ENCODE assay signal across 2 cellular contexts in the genomic region with DNA sequence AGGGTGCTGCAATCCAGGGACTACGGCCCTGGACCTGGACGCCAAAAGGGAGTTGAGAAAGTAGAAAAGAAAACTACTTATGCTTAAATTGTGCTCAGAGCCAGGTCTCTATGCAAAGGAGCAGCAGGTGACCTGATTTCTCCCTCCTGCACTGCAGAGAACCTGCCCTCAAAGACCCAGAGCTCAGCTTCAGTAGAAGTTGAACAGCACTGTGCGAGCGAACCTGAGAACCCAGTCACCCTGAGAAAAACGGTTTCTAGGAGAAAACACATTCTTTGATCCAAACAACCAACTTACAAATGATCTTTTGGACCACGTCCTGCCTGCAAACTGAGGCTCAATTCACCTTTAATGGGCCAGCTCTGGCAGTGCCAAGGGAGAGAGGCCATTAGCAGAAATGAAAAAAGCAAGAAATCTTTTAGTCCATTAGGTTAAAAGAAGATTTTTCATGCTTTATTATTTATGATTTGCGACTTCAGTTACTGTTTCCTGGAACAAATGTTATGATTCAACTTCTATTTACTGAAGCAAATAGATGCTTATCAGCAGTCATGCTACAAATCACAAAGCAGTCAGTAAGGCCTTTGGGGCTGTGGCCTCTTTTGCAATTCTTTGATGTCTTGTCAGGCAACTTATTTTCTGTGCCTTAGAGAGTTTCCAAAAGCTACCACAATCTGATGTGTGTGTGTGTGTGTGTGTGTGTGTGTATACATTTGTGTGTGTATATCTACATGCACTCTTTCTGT.
TF ChIP-seq lines count a peak whose summit lies in the region.

No MANE protein-coding gene starts in this region.

TF ChIP-seq in SK-N-SH, 30 proteins besides CTCF, POLR2A, EP300 and RAD21 (continued from another document):
- peak; percentile 69; the same call in 1 of the 2 replicates for TF ChIP-seq FOXM1 (IDR thresholded peaks at IDR 0.05; ENCODE audit: low read depth)
- TF ChIP-seq FOXJ3 (CRISPR knock-in tag; IDR thresholded peaks at IDR 0.05): no peak
- no peak for TF ChIP-seq SMC3 (IDR thresholded peaks at IDR 0.05; ENCODE audit: low read depth, low read length)
- peak; percentile 50; the same call in 1 of the 2 replicates for TF ChIP-seq NFIC (IDR thresholded peaks at IDR 0.05; ENCODE audit: borderline replicate concordance)
- TF ChIP-seq YY1 (IDR thresholded peaks at IDR 0.05; ENCODE audit: low read depth): no peak
- peak; percentile 66; the same call in 1 of the 2 replicates for TF ChIP-seq JUND (IDR thresholded peaks at IDR 0.05)
- 0 out of 2 replicates have a peak, but pooled peaks have one; percentile 27 for TF ChIP-seq FOSL2 (IDR thresholded peaks at IDR 0.05; ENCODE audit: borderline replicate concordance, low read depth)
- TF ChIP-seq USF1 (IDR thresholded peaks at IDR 0.05; ENCODE audit: borderline replicate concordance, low read depth): no peak
- TF ChIP-seq TCF12 (IDR thresholded peaks at IDR 0.05): peak; percentile 78
- peak; percentile 58 for TF ChIP-seq GATA2 (CRISPR knock-in tag; IDR thresholded peaks at IDR 0.05)
- no peak for TF ChIP-seq ZBTB33 (IDR thresholded peaks at IDR 0.05; ENCODE audit: borderline replicate concordance, low read depth)
- TF ChIP-seq TAF1 (IDR thresholded peaks at IDR 0.05; ENCODE audit: borderline replicate concordance, low read depth, low read length): no peak
- TF ChIP-seq, protein P1, sequence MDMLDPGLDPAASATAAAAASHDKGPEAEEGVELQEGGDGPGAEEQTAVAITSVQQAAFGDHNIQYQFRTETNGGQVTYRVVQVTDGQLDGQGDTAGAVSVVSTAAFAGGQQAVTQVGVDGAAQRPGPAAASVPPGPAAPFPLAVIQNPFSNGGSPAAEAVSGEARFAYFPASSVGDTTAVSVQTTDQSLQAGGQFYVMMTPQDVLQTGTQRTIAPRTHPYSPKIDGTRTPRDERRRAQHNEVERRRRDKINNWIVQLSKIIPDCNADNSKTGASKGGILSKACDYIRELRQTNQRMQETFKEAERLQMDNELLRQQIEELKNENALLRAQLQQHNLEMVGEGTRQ (IDR thresholded peaks at IDR 0.05; ENCODE audit: borderline replicate concordance, low read depth, low read length): no peak
- TF ChIP-seq RCOR1 (IDR thresholded peaks at IDR 0.05; ENCODE audit: low read length): no peak
- peak; percentile 61; the same call in 1 of the 2 replicates for TF ChIP-seq POLR2AphosphoS5 (IDR thresholded peaks at IDR 0.05; ENCODE audit: low read depth, low read length)
- no peak for TF ChIP-seq EZH2phosphoT487 (IDR thresholded peaks at IDR 0.05; ENCODE audit: borderline replicate concordance, low read depth)
- TF ChIP-seq MEF2A (IDR thresholded peaks at IDR 0.05; ENCODE audit: borderline replicate concordance, low read depth): peak; percentile 61; the same call in 1 of the 2 replicates
- no peak for TF ChIP-seq TEAD4 (IDR thresholded peaks at IDR 0.05; ENCODE audit: borderline replicate concordance, insufficient read depth)
- TF ChIP-seq RXRA (IDR thresholded peaks at IDR 0.05; ENCODE audit: borderline replicate concordance, low read depth): no peak
- TF ChIP-seq, protein P2, sequence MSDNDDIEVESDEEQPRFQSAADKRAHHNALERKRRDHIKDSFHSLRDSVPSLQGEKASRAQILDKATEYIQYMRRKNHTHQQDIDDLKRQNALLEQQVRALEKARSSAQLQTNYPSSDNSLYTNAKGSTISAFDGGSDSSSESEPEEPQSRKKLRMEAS (IDR thresholded peaks at IDR 0.05; ENCODE audit: low read depth): no peak
- no peak for TF ChIP-seq GABPA (IDR thresholded peaks at IDR 0.05; ENCODE audit: low read depth)
- TF ChIP-seq PBX3 (IDR thresholded peaks at IDR 0.05): peak; percentile 91

TF ChIP-seq in GM12878, 131 proteins besides CTCF, POLR2A, EP300 and RAD21 (continued from another document and continues in another):
- TF ChIP-seq BCLAF1 (IDR thresholded peaks at IDR 0.05): no peak
- TF ChIP-seq SKIL (IDR thresholded peaks at IDR 0.05; ENCODE audit: low read depth, poor library complexity, severe bottlenecking): no peak
- TF ChIP-seq CBX5 (IDR thresholded peaks at IDR 0.05; ENCODE audit: low read depth): no peak; the same call in 1 of the 2 replicates
- TF ChIP-seq ASH2L (IDR thresholded peaks at IDR 0.05; ENCODE audit: borderline replicate concordance, low read depth): no peak
- no peak for TF ChIP-seq BHLHE40 (IDR thresholded peaks at IDR 0.05; ENCODE audit: borderline replicate concordance in 1 of 2, low read depth in 2 of 2, low read length in 1 of 2)
- no peak for TF ChIP-seq MYB (IDR thresholded peaks at IDR 0.05; ENCODE audit: borderline replicate concordance, low read depth, low read length)
- TF ChIP-seq SMAD1 (IDR thresholded peaks at IDR 0.05; ENCODE audit: low read depth, partially characterized antibody): no peak
- TF ChIP-seq ZZZ3 (IDR thresholded peaks at IDR 0.05; ENCODE audit: control insufficient read depth, insufficient read length, low read depth): no peak
- TF ChIP-seq, protein P3, sequence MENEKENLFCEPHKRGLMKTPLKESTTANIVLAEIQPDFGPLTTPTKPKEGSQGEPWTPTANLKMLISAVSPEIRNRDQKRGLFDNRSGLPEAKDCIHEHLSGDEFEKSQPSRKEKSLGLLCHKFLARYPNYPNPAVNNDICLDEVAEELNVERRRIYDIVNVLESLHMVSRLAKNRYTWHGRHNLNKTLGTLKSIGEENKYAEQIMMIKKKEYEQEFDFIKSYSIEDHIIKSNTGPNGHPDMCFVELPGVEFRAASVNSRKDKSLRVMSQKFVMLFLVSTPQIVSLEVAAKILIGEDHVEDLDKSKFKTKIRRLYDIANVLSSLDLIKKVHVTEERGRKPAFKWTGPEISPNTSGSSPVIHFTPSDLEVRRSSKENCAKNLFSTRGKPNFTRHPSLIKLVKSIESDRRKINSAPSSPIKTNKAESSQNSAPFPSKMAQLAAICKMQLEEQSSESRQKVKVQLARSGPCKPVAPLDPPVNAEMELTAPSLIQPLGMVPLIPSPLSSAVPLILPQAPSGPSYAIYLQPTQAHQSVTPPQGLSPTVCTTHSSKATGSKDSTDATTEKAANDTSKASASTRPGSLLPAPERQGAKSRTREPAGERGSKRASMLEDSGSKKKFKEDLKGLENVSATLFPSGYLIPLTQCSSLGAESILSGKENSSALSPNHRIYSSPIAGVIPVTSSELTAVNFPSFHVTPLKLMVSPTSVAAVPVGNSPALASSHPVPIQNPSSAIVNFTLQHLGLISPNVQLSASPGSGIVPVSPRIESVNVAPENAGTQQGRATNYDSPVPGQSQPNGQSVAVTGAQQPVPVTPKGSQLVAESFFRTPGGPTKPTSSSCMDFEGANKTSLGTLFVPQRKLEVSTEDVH (IDR thresholded peaks at IDR 0.05; ENCODE audit: low read depth, partially characterized antibody): no peak
- no peak for TF ChIP-seq STAT3 (IDR thresholded peaks at IDR 0.05; ENCODE audit: low read depth, low read length)
- TF ChIP-seq ZNF217 (IDR thresholded peaks at IDR 0.05): no peak
- TF ChIP-seq, protein P4, sequence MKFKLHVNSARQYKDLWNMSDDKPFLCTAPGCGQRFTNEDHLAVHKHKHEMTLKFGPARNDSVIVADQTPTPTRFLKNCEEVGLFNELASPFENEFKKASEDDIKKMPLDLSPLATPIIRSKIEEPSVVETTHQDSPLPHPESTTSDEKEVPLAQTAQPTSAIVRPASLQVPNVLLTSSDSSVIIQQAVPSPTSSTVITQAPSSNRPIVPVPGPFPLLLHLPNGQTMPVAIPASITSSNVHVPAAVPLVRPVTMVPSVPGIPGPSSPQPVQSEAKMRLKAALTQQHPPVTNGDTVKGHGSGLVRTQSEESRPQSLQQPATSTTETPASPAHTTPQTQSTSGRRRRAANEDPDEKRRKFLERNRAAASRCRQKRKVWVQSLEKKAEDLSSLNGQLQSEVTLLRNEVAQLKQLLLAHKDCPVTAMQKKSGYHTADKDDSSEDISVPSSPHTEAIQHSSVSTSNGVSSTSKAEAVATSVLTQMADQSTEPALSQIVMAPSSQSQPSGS (IDR thresholded peaks at IDR 0.05; ENCODE audit: low read length): no peak
- TF ChIP-seq PAX5 (IDR thresholded peaks at IDR 0.05; ENCODE audit: borderline replicate concordance, low read depth, low read length): peak; percentile 28; the same call in 1 of the 2 replicates
- no peak for TF ChIP-seq ZNF207 (IDR thresholded peaks at IDR 0.05; ENCODE audit: borderline replicate concordance)
- TF ChIP-seq, protein P5, sequence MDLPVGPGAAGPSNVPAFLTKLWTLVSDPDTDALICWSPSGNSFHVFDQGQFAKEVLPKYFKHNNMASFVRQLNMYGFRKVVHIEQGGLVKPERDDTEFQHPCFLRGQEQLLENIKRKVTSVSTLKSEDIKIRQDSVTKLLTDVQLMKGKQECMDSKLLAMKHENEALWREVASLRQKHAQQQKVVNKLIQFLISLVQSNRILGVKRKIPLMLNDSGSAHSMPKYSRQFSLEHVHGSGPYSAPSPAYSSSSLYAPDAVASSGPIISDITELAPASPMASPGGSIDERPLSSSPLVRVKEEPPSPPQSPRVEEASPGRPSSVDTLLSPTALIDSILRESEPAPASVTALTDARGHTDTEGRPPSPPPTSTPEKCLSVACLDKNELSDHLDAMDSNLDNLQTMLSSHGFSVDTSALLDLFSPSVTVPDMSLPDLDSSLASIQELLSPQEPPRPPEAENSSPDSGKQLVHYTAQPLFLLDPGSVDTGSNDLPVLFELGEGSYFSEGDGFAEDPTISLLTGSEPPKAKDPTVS (IDR thresholded peaks at IDR 0.05; ENCODE audit: low read depth, low read length): no peak
- no peak for TF ChIP-seq KLF5 (IDR thresholded peaks at IDR 0.05; ENCODE audit: partially characterized antibody)
- no peak for TF ChIP-seq E2F4 (IDR thresholded peaks at IDR 0.05; ENCODE audit: low read depth, low read length)
- no peak for TF ChIP-seq SIX5 (IDR thresholded peaks at IDR 0.05; ENCODE audit: low read depth, low read length, severe bottlenecking)
- no peak for TF ChIP-seq MTA2 (IDR thresholded peaks at IDR 0.05; ENCODE audit: low read depth)
- TF ChIP-seq SP1 (IDR thresholded peaks at IDR 0.05; ENCODE audit: low read depth, low read length): no peak
- no peak for TF ChIP-seq EGR1 (IDR thresholded peaks at IDR 0.05; ENCODE audit: borderline replicate concordance in 1 of 2, low read depth in 2 of 2, low read length in 2 of 2)
- TF ChIP-seq, protein P6, sequence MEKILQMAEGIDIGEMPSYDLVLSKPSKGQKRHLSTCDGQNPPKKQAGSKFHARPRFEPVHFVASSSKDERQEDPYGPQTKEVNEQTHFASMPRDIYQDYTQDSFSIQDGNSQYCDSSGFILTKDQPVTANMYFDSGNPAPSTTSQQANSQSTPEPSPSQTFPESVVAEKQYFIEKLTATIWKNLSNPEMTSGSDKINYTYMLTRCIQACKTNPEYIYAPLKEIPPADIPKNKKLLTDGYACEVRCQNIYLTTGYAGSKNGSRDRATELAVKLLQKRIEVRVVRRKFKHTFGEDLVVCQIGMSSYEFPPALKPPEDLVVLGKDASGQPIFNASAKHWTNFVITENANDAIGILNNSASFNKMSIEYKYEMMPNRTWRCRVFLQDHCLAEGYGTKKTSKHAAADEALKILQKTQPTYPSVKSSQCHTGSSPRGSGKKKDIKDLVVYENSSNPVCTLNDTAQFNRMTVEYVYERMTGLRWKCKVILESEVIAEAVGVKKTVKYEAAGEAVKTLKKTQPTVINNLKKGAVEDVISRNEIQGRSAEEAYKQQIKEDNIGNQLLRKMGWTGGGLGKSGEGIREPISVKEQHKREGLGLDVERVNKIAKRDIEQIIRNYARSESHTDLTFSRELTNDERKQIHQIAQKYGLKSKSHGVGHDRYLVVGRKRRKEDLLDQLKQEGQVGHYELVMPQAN (conservative IDR thresholded peaks at IDR 0.05): no peak
- TF ChIP-seq ZNF274 (IDR thresholded peaks at IDR 0.05; ENCODE audit: insufficient read depth, insufficient read length): no peak
- TF ChIP-seq, protein P7, sequence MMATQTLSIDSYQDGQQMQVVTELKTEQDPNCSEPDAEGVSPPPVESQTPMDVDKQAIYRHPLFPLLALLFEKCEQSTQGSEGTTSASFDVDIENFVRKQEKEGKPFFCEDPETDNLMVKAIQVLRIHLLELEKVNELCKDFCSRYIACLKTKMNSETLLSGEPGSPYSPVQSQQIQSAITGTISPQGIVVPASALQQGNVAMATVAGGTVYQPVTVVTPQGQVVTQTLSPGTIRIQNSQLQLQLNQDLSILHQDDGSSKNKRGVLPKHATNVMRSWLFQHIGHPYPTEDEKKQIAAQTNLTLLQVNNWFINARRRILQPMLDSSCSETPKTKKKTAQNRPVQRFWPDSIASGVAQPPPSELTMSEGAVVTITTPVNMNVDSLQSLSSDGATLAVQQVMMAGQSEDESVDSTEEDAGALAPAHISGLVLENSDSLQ (IDR thresholded peaks at IDR 0.05): peak; percentile 62
- TF ChIP-seq WRNIP1 (IDR thresholded peaks at IDR 0.05; ENCODE audit: borderline replicate concordance, low read depth, low read length): no peak
- TF ChIP-seq NR2F1 (conservative IDR thresholded peaks at IDR 0.05): no peak
- TF ChIP-seq NFXL1 (IDR thresholded peaks at IDR 0.05; ENCODE audit: borderline replicate concordance): no peak
